ENCODE assay signal across 9 cellular contexts in genomic region chr3:10744098-10744465, GRCh38.
DNase-seq lines count a peak whose midpoint lies in the region; ATAC-seq and TF ChIP-seq lines count a peak whose summit lies in the region.
"Had no signal": no experiment of that assay in that cellular context is flagged by ENCODE, and none has a peak within 500 bp of the region (broad histone marks: within the 10 kb centered on the region; RNA-seq: fewer than 3 reads in every experiment).

No MANE protein-coding gene starts in this region.

- H2AK5ac ChIP-seq in IMR-90 (ENCODE audit: low read depth, low read length): no peak overlapping the region

- H4K20me1 ChIP-seq in IMR-90 (ENCODE audit: insufficient read depth, low read length): no peaks in the 10 kb centered on the region

- H2BK15ac ChIP-seq in IMR-90 (ENCODE audit: low read depth, low read length): no peak overlapping the region

- H3K14ac ChIP-seq in IMR-90 (replicated peaks; ENCODE audit: low read depth, low read length): no peak overlapping the region

- H3K23ac ChIP-seq in IMR-90 (ENCODE audit: low read depth, low read length): no peak overlapping the region

- H3K79me1 ChIP-seq in IMR-90 (ENCODE audit: low read depth in 1 of 2, low read length in 2 of 2): no peaks in the 10 kb centered on the region

- H2AFZ ChIP-seq in IMR-90 (replicated peaks; ENCODE audit: low read length, poor library complexity): peak overlapping the region; percentile 18

- H3K4me1 ChIP-seq in IMR-90 (ENCODE audit: control insufficient read depth, insufficient read depth, low read length): no peaks in the 10 kb centered on the region
- no peaks in the 10 kb centered on the region for H3K4me1 ChIP-seq in liver (ENCODE audit: control insufficient read depth in 4 of 4, insufficient read depth in 4 of 4, low read length in 3 of 4)

- H3K56ac ChIP-seq in IMR-90 (ENCODE audit: extremely low read depth, insufficient read depth, low read length): no peak overlapping the region

- no peak overlapping the region for H2AK9ac ChIP-seq in IMR-90 (replicated peaks; ENCODE audit: low read depth, low read length, poor library complexity)

- no peaks in the 10 kb centered on the region for H3K36me3 ChIP-seq in IMR-90 (ENCODE audit: control insufficient read depth, insufficient read depth, low read length)
- no peaks in the 10 kb centered on the region for H3K36me3 ChIP-seq in liver (ENCODE audit: control insufficient read depth in 4 of 4, insufficient read depth in 3 of 4, low read depth in 1 of 4, low read length in 3 of 4)

- H3K4me2 ChIP-seq in IMR-90 (ENCODE audit: low read depth, low read length): no peak overlapping the region
- H3K4me2 ChIP-seq: KMS-11 had no signal

- H4K91ac ChIP-seq in IMR-90 (ENCODE audit: insufficient read depth, low read depth, low read length): no peak overlapping the region

- H3K4me3 ChIP-seq in IMR-90 (ENCODE audit: insufficient read depth, low read depth, low read length): no peak overlapping the region
- no peak overlapping the region for H3K4me3 ChIP-seq in liver (ENCODE audit: low read depth in 1 of 3, low read length in 3 of 3)

- H3K9ac ChIP-seq in IMR-90 (ENCODE audit: low read depth, low read length): no peak overlapping the region
- no peak overlapping the region for H3K9ac ChIP-seq in liver (ENCODE audit: low read depth in 1 of 2, low read length in 2 of 2)
- H3K9ac ChIP-seq: KMS-11 had no signal

- no peak overlapping the region for H3K18ac ChIP-seq in IMR-90 (ENCODE audit: low read depth, low read length)

- BruUV-seq in IMR-90 (replicated peaks; lab: Mats Ljungman, UMichigan): no TSS peak

- dilution Hi-C loops in IMR-90 (cut with HindIII; ENCODE audit: low sequenced_read_pairs, unreplicated experiment): no loop called here

- CTCF ChIA-PET in IMR-90 (lab: Yijun Ruan, JAX): no interaction called here

- peak; percentile 0 for DNase-seq in NCI-H510A treated with DMSO at 0.1 percent for 48 hours (lab: John Stamatoyannopoulos, UW)
- DNase-seq in NCI-H510A (lab: John Stamatoyannopoulos, UW): no peak
- DNase-seq in IMR-90: no peak
- DNase-seq in UCSD-AML1 (lab: John Stamatoyannopoulos, UW; ENCODE audit: unreplicated experiment): peak; percentile 27
- no peak for DNase-seq in NCI-H774 (lab: John Stamatoyannopoulos, UW)
- DNase-seq in activated effector memory CD4-positive, alpha-beta T cell treated with Interleukin-2 at 50 U/mL for 16 hours: no peak
- no peak for DNase-seq in GM13976 (ENCODE audit: low spot score)

- TF ChIP-seq CTCF in IMR-90 (conservative IDR thresholded peaks at IDR 0.05; ENCODE audit: low read depth, low read length): peak; percentile 12; the same call in 1 of the 2 replicates
- no peak for TF ChIP-seq CTCF in liver (IDR thresholded peaks at IDR 0.05; ENCODE audit: low read depth, low read length, missing input control)
- TF ChIP-seq CTCF in GM13976 (IDR thresholded peaks at IDR 0.05; ENCODE audit: borderline replicate concordance, control extremely low read depth, extremely low read depth, insufficient read depth, missing control alignments): no peak

- no peak overlapping the region for H3K4ac ChIP-seq in IMR-90 (ENCODE audit: low read depth, low read length)

- no peak overlapping the region for H4K5ac ChIP-seq in IMR-90 (ENCODE audit: low read depth, low read length)

- WGBS in IMR-90 (ENCODE audit: extremely low coverage in 2 of 2, insufficient read length in 1 of 2), 2 experiments: 15% methylated on average over 2 of the region's 7 CpGs; no CpG with 5 or more reads in 1 of the 2 experiments
- WGBS in liver: 30% methylated on average over 7 of the region's 7 CpGs

- H2BK120ac ChIP-seq in IMR-90 (ENCODE audit: low read depth, low read length): no peak overlapping the region

- H3K27ac ChIP-seq in IMR-90 (ENCODE audit: insufficient read depth, low read length): no peak overlapping the region
- no peak overlapping the region for H3K27ac ChIP-seq in liver (ENCODE audit: low read depth in 1 of 2, low read length in 2 of 2)
- H3K27ac ChIP-seq: KMS-11 had no signal

- 0 out of 2 replicates have a peak, but pooled peaks have one; percentile 32 for ATAC-seq in IMR-90 (ENCODE audit: low read depth)

- TF ChIP-seq RAD21 in IMR-90 (IDR thresholded peaks at IDR 0.05; ENCODE audit: low read length): peak; percentile 21; the same call in 1 of the 2 replicates
- TF ChIP-seq RAD21 in liver (IDR thresholded peaks at IDR 0.05): peak; percentile 21 to 45

- TF ChIP-seq POLR2A in IMR-90 (IDR thresholded peaks at IDR 0.05; ENCODE audit: low read depth, low read length): no peak

- H2BK5ac ChIP-seq in IMR-90 (ENCODE audit: low read depth, low read length, poor library complexity, severe bottlenecking): no peak overlapping the region

- in situ Hi-C loops in IMR-90 (cut with MboI; ENCODE audit: low sequenced_read_pairs) (no loop called here), GM13976 (cut with MboI; ENCODE audit: low sequenced_read_pairs, unreplicated experiment) (loop anchor here (25.0 kb wide), 1 partner anchor 382 kb away; no protein-coding TSS in a partner anchor)

- intact Hi-C loops in IMR-90 (cut with micrococcal nuclease): no loop called here

- POLR2A ChIA-PET in IMR-90 (lab: Charles Lee; ENCODE audit: unreplicated experiment): no interaction called here

- no peaks in the 10 kb centered on the region for H3K9me1 ChIP-seq in IMR-90 (ENCODE audit: insufficient read depth, low read length)

- H2BK20ac ChIP-seq in IMR-90 (ENCODE audit: low read depth, low read length): no peak overlapping the region

- H3K27me3 ChIP-seq in IMR-90 (ENCODE audit: control insufficient read depth, insufficient read depth, low read length): no peaks in the 10 kb centered on the region; the same call in 1 of the 2 replicates
- peaks cover 0 to 10% (median under 1%) of the 10 kb centered on the region in 4 donors for H3K27me3 ChIP-seq in liver (ENCODE audit: control insufficient read depth in 4 of 4, insufficient read depth in 4 of 4, low read length in 3 of 4)

- no peak overlapping the region for H4K8ac ChIP-seq in IMR-90 (ENCODE audit: low read depth in 2 of 2, low read length in 2 of 2)

- H3K9me3 ChIP-seq in IMR-90 (ENCODE audit: control insufficient read depth, insufficient read depth, low read length): no peaks in the 10 kb centered on the region
- no peaks in the 10 kb centered on the region for H3K9me3 ChIP-seq in liver (ENCODE audit: control insufficient read depth in 4 of 4, low read length in 3 of 4)

TF ChIP-seq in IMR-90, 13 proteins besides CTCF, POLR2A, EP300 and RAD21 (continues in another document):
- TF ChIP-seq BHLHE40 (IDR thresholded peaks at IDR 0.05; ENCODE audit: low read depth, low read length) (no peak), MAFK (IDR thresholded peaks at IDR 0.05; ENCODE audit: low read depth, low read length) (no peak), CEBPB (IDR thresholded peaks at IDR 0.05; ENCODE audit: low read depth, low read length) (no peak), ELK1 (IDR thresholded peaks at IDR 0.05; ENCODE audit: borderline replicate concordance, low read depth, low read length) (no peak), NFE2L2 (IDR thresholded peaks at IDR 0.05; ENCODE audit: low read depth, low read length) (no peak), MXI1 (IDR thresholded peaks at IDR 0.05; ENCODE audit: borderline replicate concordance, low read depth, low read length) (no peak), RFX5 (IDR thresholded peaks at IDR 0.05; ENCODE audit: low read depth, low read length) (no peak), RCOR1 (IDR thresholded peaks at IDR 0.05; ENCODE audit: insufficient replicate concordance, low read length) (no peak)

TF ChIP-seq in liver, 16 proteins besides CTCF, POLR2A, EP300 and RAD21:
- TF ChIP-seq JUND (IDR thresholded peaks at IDR 0.05): no peak

Comparison
In these comparisons a context has a peak if more than half of its experiments do, and no peak if none do; other contexts are left out.
1. DNase-seq: peak in NCI-H510A treated with DMSO at 0.1 percent for 48 hours (single experiment) and UCSD-AML1 (single experiment); none in NCI-H510A (single experiment), IMR-90 (single experiment), NCI-H774 (single experiment), activated effector memory CD4-positive, alpha-beta T cell treated with Interleukin-2 at 50 U/mL for 16 hours (single experiment) and GM13976 (single experiment).